8 cellular contexts compared by ENCODE assay signal in genomic region chr17:76382803-76383644, GRCh38. TPM values are rescaled to one million over a fixed set of nuclear protein-coding genes. Genes with fewer than 3 reads are reported as not detected.
DNase-seq lines count a peak whose midpoint lies in the region; ATAC-seq, FAIRE-seq and TF ChIP-seq lines count a peak whose summit lies in the region.

No MANE protein-coding gene starts in this region.

- H3K27me3 Mint-ChIP-seq in activated naive CD8-positive, alpha-beta T cell treated with anti-CD3 and anti-CD28 coated beads, Interleukin-2, amount 10 ng/mL, durations not matched to agents 7 days and 5 days: peaks cover 3% of the 10 kb centered on the region

- no peak for TF ChIP-seq POLR2A in GM18505 (IDR thresholded peaks at IDR 0.05; ENCODE audit: borderline replicate concordance, extremely low read depth, insufficient read depth, insufficient read length)

- ATAC-seq in GM21423 (IDR thresholded peaks at IDR 0.05; ENCODE audit: unreplicated experiment): peak; percentile 23
- ATAC-seq in activated naive CD8-positive, alpha-beta T cell treated with anti-CD3 and anti-CD28 coated beads, Interleukin-2, amount 10 ng/mL, durations not matched to agents 7 days and 5 days (ENCODE audit: low read depth): peak; percentile 64
- ATAC-seq in right cardiac atrium: peak; percentile 20 to 52
- ATAC-seq in GM18505 (IDR thresholded peaks at IDR 0.05; ENCODE audit: unreplicated experiment): no peak

- H3K9ac ChIP-seq in skeletal muscle satellite cell (ENCODE audit: low read depth, low read length): peak overlapping the region; percentile 97

- no peaks in the 10 kb centered on the region for H3K27me3 ChIP-seq in right cardiac atrium (ENCODE audit: control insufficient read depth, insufficient read depth)
- no peaks in the 10 kb centered on the region for H3K27me3 ChIP-seq in skeletal muscle satellite cell (ENCODE audit: control insufficient read depth, insufficient read depth, low read length)

- H3K9me3 ChIP-seq in right cardiac atrium (ENCODE audit: control insufficient read depth, low read length): no peaks in the 10 kb centered on the region
- no peaks in the 10 kb centered on the region for H3K9me3 ChIP-seq in skeletal muscle satellite cell (replicated peaks; ENCODE audit: low read length)

- H3K27ac ChIP-seq in right cardiac atrium (ENCODE audit: low read length): peak overlapping the region; percentile 59

- peak overlapping the region; percentile 99 for H3K4me2 ChIP-seq in skeletal muscle satellite cell (ENCODE audit: low read length)

- peak overlapping the region; percentile 85 for H3K27ac Mint-ChIP-seq in activated naive CD8-positive, alpha-beta T cell treated with anti-CD3 and anti-CD28 coated beads, Interleukin-2, amount 10 ng/mL, durations not matched to agents 7 days and 5 days

- no peaks in the 10 kb centered on the region for H3K36me3 Mint-ChIP-seq in activated naive CD8-positive, alpha-beta T cell treated with anti-CD3 and anti-CD28 coated beads, Interleukin-2, amount 10 ng/mL, durations not matched to agents 7 days and 5 days

- under 1% methylated on average over 87 of the region's 87 CpGs for WGBS in right cardiac atrium

- DNase-seq in AG08395 (ENCODE audit: low spot score): peak; percentile 63
- DNase-seq in RCC 7860 (ENCODE audit: low spot score): peak; percentile 49
- DNase-seq in activated naive CD8-positive, alpha-beta T cell treated with anti-CD3 and anti-CD28 coated beads, Interleukin-2, amount 10 ng/mL, durations not matched to agents 7 days and 5 days: peak; percentile 81
- peak; percentile 64 to 81 (median 78) for DNase-seq in right cardiac atrium
- DNase-seq in NCI-H345 treated with DMSO at 0.1 percent for 48 hours (lab: John Stamatoyannopoulos, UW; ENCODE audit: unreplicated experiment): no peak

- intact Hi-C loops in right cardiac atrium (cut with DNase I): no loop called here

- POLR2A ChIA-PET in activated naive CD8-positive, alpha-beta T cell treated with anti-CD3 and anti-CD28 coated beads, Interleukin-2, amount 10 ng/mL, durations not matched to agents 7 days and 5 days (lab: Charles Lee): interaction anchor here (1.1 to 6.1 kb wide), 2 partner anchors 29 to 192 kb away, joined by 5 to 63 read pairs; partner anchors contain the start of gene PRPSAP1

- peaks cover 5% of the 10 kb centered on the region for H3K4me1 Mint-ChIP-seq in activated naive CD8-positive, alpha-beta T cell treated with anti-CD3 and anti-CD28 coated beads, Interleukin-2, amount 10 ng/mL, durations not matched to agents 7 days and 5 days

- no peaks in the 10 kb centered on the region for H3K9me3 Mint-ChIP-seq in activated naive CD8-positive, alpha-beta T cell treated with anti-CD3 and anti-CD28 coated beads, Interleukin-2, amount 10 ng/mL, durations not matched to agents 7 days and 5 days

- peak overlapping the region; percentile 89 for H3K4me3 Mint-ChIP-seq in activated naive CD8-positive, alpha-beta T cell treated with anti-CD3 and anti-CD28 coated beads, Interleukin-2, amount 10 ng/mL, durations not matched to agents 7 days and 5 days

- H3K4me3 ChIP-seq in right cardiac atrium (ENCODE audit: low read length) (peak overlapping the region; percentile 58), skeletal muscle satellite cell (ENCODE audit: low read length) (peak overlapping the region; percentile 79)

- peaks cover 22% of the 10 kb centered on the region for H3K36me3 ChIP-seq in skeletal muscle satellite cell (ENCODE audit: insufficient read depth, low read length)

- no peaks in the 10 kb centered on the region for H3K4me1 ChIP-seq in right cardiac atrium (ENCODE audit: control insufficient read depth, insufficient read depth, low read length)
- peaks cover 43% of the 10 kb centered on the region for H3K4me1 ChIP-seq in skeletal muscle satellite cell (ENCODE audit: control insufficient read depth, insufficient read depth, low read length)

- no peak for FAIRE-seq in RCC 7860 (lab: Jason Lieb, UNC)

RNA-seq across cellular contexts. Expression of gene SPHK1, which starts 1.4 kb away (rescaled TPM):
- total RNA-seq in activated naive CD8-positive, alpha-beta T cell treated with anti-CD3 and anti-CD28 coated beads, Interleukin-2, amount 10 ng/mL, durations not matched to agents 7 days and 5 days: 1 to 10 TPM; 3.4 to 3.9 TPM
- 10 to 100 TPM in 1 of 4 donors, 1 to 10 TPM in 3; 3.5 to 13.6 (median 3.8) TPM for total RNA-seq in right cardiac atrium
- 3.8 TPM for polyA plus RNA-seq in right cardiac atrium
- total RNA-seq in skeletal muscle satellite cell (2012; rRNA removed): 116 and 135 TPM in 2 replicates

RNA-seq across cellular contexts. Expression of gene PRPSAP1, which starts 29.3 kb away (rescaled TPM):
- 10 to 100 TPM; 61.6 to 66.1 TPM for total RNA-seq in activated naive CD8-positive, alpha-beta T cell treated with anti-CD3 and anti-CD28 coated beads, Interleukin-2, amount 10 ng/mL, durations not matched to agents 7 days and 5 days
- total RNA-seq in right cardiac atrium: 10 to 100 TPM; 31.9 to 45.3 (median 39.1) TPM
- polyA plus RNA-seq in right cardiac atrium: 37.4 TPM
- total RNA-seq in skeletal muscle satellite cell (2012; rRNA removed): 27.1 and 29.9 TPM in 2 replicates
